Comparison of ENCODE assay signal across 17 cellular contexts in genomic region chr7:152956006-152956405, GRCh38.
"Had no signal": no experiment of that assay in that cellular context is flagged by ENCODE, and none has a peak within 500 bp of the region (broad histone marks: within the 10 kb centered on the region; RNA-seq: fewer than 3 reads in every experiment).

No MANE protein-coding gene starts in this region.

- H3K9me3 ChIP-seq: neutrophil, thoracic aorta had no signal

- H3K36me3 ChIP-seq: brain microvascular endothelial cell, neutrophil, thoracic aorta had no signal

- H3K27me3 ChIP-seq: brain microvascular endothelial cell, neutrophil had no signal

- H3K27ac ChIP-seq: brain microvascular endothelial cell, neutrophil, skin epidermis, thoracic aorta had no signal

- H3K4me3 ChIP-seq: skin epidermis, thoracic aorta had no signal

- DNase-seq: activated CD4-positive, alpha-beta T cell treated with anti-CD3 and anti-CD28 coated beads for 1 hour; activated CD4-positive, alpha-beta T cell treated with anti-CD3 and anti-CD28 coated beads, Interleukin-2, amount 50 U/mL, for 48 hours; activated effector memory CD4-positive, alpha-beta T cell treated with anti-CD3 and anti-CD28 coated beads, Interleukin-2, amount 50 U/mL, for 16 hours; activated T-cell treated with anti-CD3 and anti-CD28 coated beads, Interleukin-2, amount 50 U/mL, for 4 hours; amygdala; brain microvascular endothelial cell; cerebellar nuclear complex; dermis blood vessel endothelial cell; hypothalamus; left colon; naive thymus-derived CD4-positive, alpha-beta T cell; posterior cingulate gyrus; stimulated activated CD4-positive, alpha-beta T cell treated with anti-CD3 and anti-CD28 coated beads, Interleukin-4, amount 100 ng/mL, for 4 hours; stimulated activated naive CD8-positive, alpha-beta T cell treated with anti-CD3 and anti-CD28 coated beads, Interleukin-15, amount 100 ng/mL, for 72 hours had no signal

- ATAC-seq: activated T-cell treated with anti-CD3 and anti-CD28 coated beads, Interleukin-2, amount 50 U/mL, for 4 hours; left colon; naive thymus-derived CD4-positive, alpha-beta T cell; stimulated activated naive CD8-positive, alpha-beta T cell treated with anti-CD3 and anti-CD28 coated beads, Interleukin-15, amount 100 ng/mL, for 72 hours had no signal
